ENCODE assay signal across 26 cellular contexts in genomic region chr11:80188228-80188627, GRCh38.
"Had no signal": no experiment of that assay in that cellular context is flagged by ENCODE, and none has a peak within 500 bp of the region (broad histone marks: within the 10 kb centered on the region; RNA-seq: fewer than 3 reads in every experiment).

No MANE protein-coding gene starts in this region.

- H3K4me1 Mint-ChIP-seq: activated CD4-positive, alpha-beta memory T cell treated with anti-CD3 and anti-CD28 coated beads, Interleukin-2, amount 10 ng/mL, durations not matched to agents 7 days and 5 days; activated CD4-positive, alpha-beta T cell treated with anti-CD3 and anti-CD28 coated beads for 36 hours; activated T-helper 17 cell treated with anti-CD3 and anti-CD28 coated beads, Interleukin-2, amount 50 U/mL, for 72 hours; brain; central memory CD8-positive, alpha-beta T cell; T-cell had no signal

- H3K27ac Mint-ChIP-seq: activated CD4-positive, alpha-beta memory T cell treated with anti-CD3 and anti-CD28 coated beads, Interleukin-2, amount 10 ng/mL, durations not matched to agents 7 days and 5 days; activated CD4-positive, alpha-beta T cell treated with anti-CD3 and anti-CD28 coated beads for 36 hours; activated naive CD4-positive, alpha-beta T cell treated with anti-CD3 and anti-CD28 coated beads for 36 hours; activated naive CD8-positive, alpha-beta T cell; activated T-helper 17 cell treated with anti-CD3 and anti-CD28 coated beads, Interleukin-2, amount 50 U/mL, for 72 hours; brain; T-cell had no signal

- FAIRE-seq: astrocyte had no signal

- H3K27me3 Mint-ChIP-seq: activated CD4-positive, alpha-beta memory T cell treated with anti-CD3 and anti-CD28 coated beads, Interleukin-2, amount 10 ng/mL, durations not matched to agents 7 days and 5 days; activated CD4-positive, alpha-beta T cell treated with anti-CD3 and anti-CD28 coated beads for 36 hours; activated naive CD8-positive, alpha-beta T cell; activated T-helper 17 cell treated with anti-CD3 and anti-CD28 coated beads, Interleukin-2, amount 50 U/mL, for 72 hours; central memory CD8-positive, alpha-beta T cell; T-cell had no signal

- H3K4me3 ChIP-seq: SK-N-MC had no signal

- ATAC-seq: activated CD4-positive, alpha-beta T cell treated with anti-CD3 and anti-CD28 coated beads for 36 hours; activated T-helper 17 cell treated with anti-CD3 and anti-CD28 coated beads, Interleukin-2, amount 50 U/mL, for 72 hours; Right ventricle myocardium inferior; T-cell had no signal

- DNase-seq: activated CD4-positive, alpha-beta memory T cell treated with anti-CD3 and anti-CD28 coated beads, Interleukin-2, amount 10 ng/mL, durations not matched to agents 7 days and 5 days; activated CD4-positive, alpha-beta T cell treated with anti-CD3 and anti-CD28 coated beads for 36 hours; activated CD4-positive, alpha-beta T cell treated with anti-CD3 and anti-CD28 coated beads, Interleukin-2, amount 50 U/mL, for 1 hour; activated gamma-delta T cell; activated naive CD4-positive, alpha-beta T cell treated with anti-CD3 and anti-CD28 coated beads for 36 hours; activated T-cell treated with anti-CD3 and anti-CD28 coated beads for 4 hours; activated T-cell treated with anti-CD3 and anti-CD28 coated beads, Interleukin-2, amount 50 U/mL, for 48 hours; amygdala; Kasumi-1; NCI-H1048; NCI-H2029; NCI-H2107; NCI-H345; NCI-H510A; NCI-H526 treated with DMSO at 0.1 percent for 48 hours; NCI-H82; RPMI8226; T-cell had no signal

- H3K36me3 Mint-ChIP-seq: activated naive CD8-positive, alpha-beta T cell; brain; T-cell had no signal

- H3K9me3 Mint-ChIP-seq: brain had no signal

- H3K27ac ChIP-seq: SK-N-MC, VCaP had no signal

- H3K4me3 Mint-ChIP-seq: activated CD4-positive, alpha-beta memory T cell treated with anti-CD3 and anti-CD28 coated beads, Interleukin-2, amount 10 ng/mL, durations not matched to agents 7 days and 5 days; activated CD4-positive, alpha-beta T cell treated with anti-CD3 and anti-CD28 coated beads for 36 hours; activated naive CD4-positive, alpha-beta T cell treated with anti-CD3 and anti-CD28 coated beads for 36 hours; activated naive CD8-positive, alpha-beta T cell; activated T-helper 17 cell treated with anti-CD3 and anti-CD28 coated beads, Interleukin-2, amount 50 U/mL, for 72 hours; brain; central memory CD8-positive, alpha-beta T cell; T-cell had no signal
